In genomic region chr2:226983891-226984290, GRCh38 we compare ENCODE assay signal across 18 cellular contexts.
DNase-seq lines count a peak whose midpoint lies in the region; ATAC-seq and TF ChIP-seq lines count a peak whose summit lies in the region.
"Had no signal": no experiment of that assay in that cellular context is flagged by ENCODE, and none has a peak within 500 bp of the region (broad histone marks: within the 10 kb centered on the region; RNA-seq: fewer than 3 reads in every experiment).

No MANE protein-coding gene starts in this region.

- H4K91ac ChIP-seq in trophoblast cell (ENCODE audit: low read depth, low read length) = no peak overlapping the region

- H3K36me3 ChIP-seq in CD4-positive, CD25-positive, alpha-beta regulatory T cell (ENCODE audit: control insufficient read depth, insufficient read depth, low read length) = peaks cover 2% of the 10 kb centered on the region
- H3K36me3 ChIP-seq in trophoblast cell (ENCODE audit: control insufficient read depth in 1 of 2, insufficient read depth in 2 of 2, low read length in 2 of 2) (no peaks in the 10 kb centered on the region), colonic mucosa (no peaks in the 10 kb centered on the region)
- H3K36me3 ChIP-seq: brain microvascular endothelial cell, stomach had no signal

- no peak overlapping the region for H4K12ac ChIP-seq in trophoblast cell (ENCODE audit: low read depth, low read length)

- peaks cover 2% of the 10 kb centered on the region for H3K79me1 ChIP-seq in trophoblast cell (ENCODE audit: low read length)

- no peak overlapping the region for H4K8ac ChIP-seq in trophoblast cell (ENCODE audit: low read depth, low read length)

- H3K9ac ChIP-seq in trophoblast cell (ENCODE audit: low read length) = no peak overlapping the region
- H3K9ac ChIP-seq in colonic mucosa (ENCODE audit: low read depth in 2 of 2, low read length in 2 of 2) = no peak overlapping the region

- H2BK5ac ChIP-seq in trophoblast cell (ENCODE audit: low read depth, low read length, poor library complexity) = no peak overlapping the region

- no peak overlapping the region for H3K4me2 ChIP-seq in trophoblast cell (ENCODE audit: low read length)

- no peaks in the 10 kb centered on the region for H3K27me3 ChIP-seq in CD4-positive, CD25-positive, alpha-beta regulatory T cell (ENCODE audit: control insufficient read depth, insufficient read depth, low read length)
- no peaks in the 10 kb centered on the region for H3K27me3 ChIP-seq in trophoblast cell (ENCODE audit: insufficient read depth, low read length)
- no peaks in the 10 kb centered on the region for H3K27me3 ChIP-seq in colonic mucosa
- H3K27me3 ChIP-seq: brain microvascular endothelial cell, stomach had no signal

- WGBS in trophoblast cell (ENCODE audit: extremely low coverage, insufficient coverage, insufficient read length) = no CpG with 5 or more reads among the region's 5 CpGs

- no peak overlapping the region for H3K4me3 Mint-ChIP-seq in CD4-positive, CD25-positive, alpha-beta regulatory T cell
- no peak overlapping the region for H3K4me3 Mint-ChIP-seq in brain
- no peak overlapping the region for H3K4me3 Mint-ChIP-seq in T-helper 2 cell treated with Interferon-gamma antibody and Interleukin-4, amounts not matched to agents 5 μg/mL and 100 μg/mL, for 36 hours
- H3K4me3 Mint-ChIP-seq: activated CD8-positive, alpha-beta memory T cell treated with anti-CD3 and anti-CD28 coated beads, Interleukin-2, amount 10 ng/mL, durations not matched to agents 7 days and 5 days; activated naive CD4-positive, alpha-beta T cell treated with anti-CD3 and anti-CD28 coated beads for 36 hours had no signal

- H3K4ac ChIP-seq in trophoblast cell (ENCODE audit: low read depth, low read length) = no peak overlapping the region

- H3K14ac ChIP-seq in trophoblast cell (ENCODE audit: low read length) = peak overlapping the region; percentile 20

- H2AFZ ChIP-seq in trophoblast cell (ENCODE audit: insufficient read depth, low read length, poor library complexity) = no peak overlapping the region

- no peak for ATAC-seq in CD4-positive, CD25-positive, alpha-beta regulatory T cell (ENCODE audit: low read depth in 2 of 2)
- ATAC-seq in HG03432 (IDR thresholded peaks at IDR 0.05; ENCODE audit: unreplicated experiment) = peak; percentile 1
- no peak for ATAC-seq in GM19351 (IDR thresholded peaks at IDR 0.05; ENCODE audit: unreplicated experiment)

- H3K79me2 ChIP-seq in trophoblast cell (ENCODE audit: control insufficient read depth, insufficient read depth, low read length, poor library complexity) = no peaks in the 10 kb centered on the region

- no peaks in the 10 kb centered on the region for H3K9me3 ChIP-seq in CD4-positive, CD25-positive, alpha-beta regulatory T cell (ENCODE audit: control insufficient read depth in 2 of 2, low read length in 2 of 2)
- H3K9me3 ChIP-seq in trophoblast cell (ENCODE audit: insufficient read depth, low read depth, low read length) (no peaks in the 10 kb centered on the region), colonic mucosa (no peaks in the 10 kb centered on the region)
- H3K9me3 ChIP-seq: stomach had no signal

- no peak overlapping the region for H2BK120ac ChIP-seq in trophoblast cell (ENCODE audit: insufficient read depth, low read length, poor library complexity)

- H3K27ac Mint-ChIP-seq in CD4-positive, CD25-positive, alpha-beta regulatory T cell = peak overlapping the region; percentile 21 to 82 (median 56)
- peak overlapping the region in 3 of 5 experiments; percentile 18 to 95 (median 34) for H3K27ac Mint-ChIP-seq in brain
- no peak overlapping the region for H3K27ac Mint-ChIP-seq in T-helper 2 cell treated with Interferon-gamma antibody and Interleukin-4, amounts not matched to agents 5 μg/mL and 100 μg/mL, for 36 hours
- H3K27ac Mint-ChIP-seq: activated naive CD4-positive, alpha-beta T cell treated with anti-CD3 and anti-CD28 coated beads for 36 hours had no signal

- H3K4me1 ChIP-seq in CD4-positive, CD25-positive, alpha-beta regulatory T cell (ENCODE audit: control insufficient read depth, insufficient read depth, low read length, poor library complexity, severe bottlenecking) = peaks cover 9% of the 10 kb centered on the region
- H3K4me1 ChIP-seq in trophoblast cell (ENCODE audit: control insufficient read depth in 1 of 2, insufficient read depth in 2 of 2, low read length in 2 of 2) (peaks cover 0 to 14% of the 10 kb centered on the region in 2 experiments), colonic mucosa (no peaks in the 10 kb centered on the region)

- peaks cover 5 to 26% (median 20%) of the 10 kb centered on the region in 4 donors for H3K4me1 Mint-ChIP-seq in CD4-positive, CD25-positive, alpha-beta regulatory T cell
- peaks cover 24% of the 10 kb centered on the region for H3K4me1 Mint-ChIP-seq in brain
- H3K4me1 Mint-ChIP-seq in T-helper 2 cell treated with Interferon-gamma antibody and Interleukin-4, amounts not matched to agents 5 μg/mL and 100 μg/mL, for 36 hours (ENCODE audit: low read depth) = peaks cover 28% of the 10 kb centered on the region

- H2AK5ac ChIP-seq in trophoblast cell (ENCODE audit: low read length) = peak overlapping the region; percentile 15

- H3K27me3 Mint-ChIP-seq in CD4-positive, CD25-positive, alpha-beta regulatory T cell = no peaks in the 10 kb centered on the region
- H3K27me3 Mint-ChIP-seq in brain = no peaks in the 10 kb centered on the region
- H3K27me3 Mint-ChIP-seq in T-helper 2 cell treated with Interferon-gamma antibody and Interleukin-4, amounts not matched to agents 5 μg/mL and 100 μg/mL, for 36 hours (ENCODE audit: low read depth) = no peaks in the 10 kb centered on the region
- H3K27me3 Mint-ChIP-seq: activated CD8-positive, alpha-beta memory T cell treated with anti-CD3 and anti-CD28 coated beads, Interleukin-2, amount 10 ng/mL, durations not matched to agents 7 days and 5 days had no signal

- DNase-seq in CD4-positive, CD25-positive, alpha-beta regulatory T cell = peak in 1 of 3 donors; percentile 2
- DNase-seq in trophoblast cell (no peak), HUDEP-2 (lab: John Stamatoyannopoulos, UW; ENCODE audit: unreplicated experiment in 76 of 76) (no peak), colonic mucosa (no peak)
- DNase-seq in T-helper 2 cell treated with Interferon-gamma antibody and Interleukin-4, amounts not matched to agents 5 μg/mL and 100 μg/mL, for 36 hours (ENCODE audit: low spot score) = no peak
- DNase-seq: AML-193; brain microvascular endothelial cell; DMS53; effector memory CD4-positive, alpha-beta T cell; NCI-H187; stomach; SW 1271 had no signal

- no peak for TF ChIP-seq CTCF in brain (conservative IDR thresholded peaks at IDR 0.05)
- TF ChIP-seq CTCF in colonic mucosa (IDR thresholded peaks at IDR 0.05) = no peak

- H3K27ac ChIP-seq in CD4-positive, CD25-positive, alpha-beta regulatory T cell (ENCODE audit: insufficient read depth, low read length, poor library complexity, severe bottlenecking) = no peak overlapping the region
- H3K27ac ChIP-seq in trophoblast cell (ENCODE audit: low read depth, low read length) (no peak overlapping the region), colonic mucosa (no peak overlapping the region)
- H3K27ac ChIP-seq: brain microvascular endothelial cell had no signal

- H3K36me3 Mint-ChIP-seq in CD4-positive, CD25-positive, alpha-beta regulatory T cell = peaks cover 12% of the 10 kb centered on the region
- H3K36me3 Mint-ChIP-seq in brain = no peaks in the 10 kb centered on the region
- no peaks in the 10 kb centered on the region for H3K36me3 Mint-ChIP-seq in T-helper 2 cell treated with Interferon-gamma antibody and Interleukin-4, amounts not matched to agents 5 μg/mL and 100 μg/mL, for 36 hours (ENCODE audit: low read depth)
- H3K36me3 Mint-ChIP-seq: activated CD8-positive, alpha-beta memory T cell treated with anti-CD3 and anti-CD28 coated beads, Interleukin-2, amount 10 ng/mL, durations not matched to agents 7 days and 5 days had no signal

- no peak overlapping the region for H3K18ac ChIP-seq in trophoblast cell (ENCODE audit: low read length)

- H3K23ac ChIP-seq in trophoblast cell (ENCODE audit: low read length) = no peak overlapping the region

- H3K4me3 ChIP-seq in CD4-positive, CD25-positive, alpha-beta regulatory T cell (ENCODE audit: low read depth, low read length) = no peak overlapping the region
- H3K4me3 ChIP-seq in trophoblast cell (ENCODE audit: low read depth, low read length) = no peak overlapping the region
- H3K4me3 ChIP-seq in colonic mucosa = no peak overlapping the region
- H3K4me3 ChIP-seq: skin epidermis, stomach had no signal

- H2BK12ac ChIP-seq in trophoblast cell (ENCODE audit: low read length) = peak overlapping the region; percentile 84

- intact Hi-C loops in colonic mucosa (cut with DNase I) = loop anchor here (5.0 kb wide), 2 partner anchors 157 to 177 kb away; no protein-coding TSS in a partner anchor

- H3K9me3 Mint-ChIP-seq in CD4-positive, CD25-positive, alpha-beta regulatory T cell = no peaks in the 10 kb centered on the region
- peaks cover 0 to 2% (median 0%) of the 10 kb centered on the region in 5 experiments for H3K9me3 Mint-ChIP-seq in brain
- H3K9me3 Mint-ChIP-seq in T-helper 2 cell treated with Interferon-gamma antibody and Interleukin-4, amounts not matched to agents 5 μg/mL and 100 μg/mL, for 36 hours = no peaks in the 10 kb centered on the region
- H3K9me3 Mint-ChIP-seq: activated naive CD4-positive, alpha-beta T cell treated with anti-CD3 and anti-CD28 coated beads for 36 hours had no signal
